In genomic region chr4:183986645-183987528, GRCh38 we compare ENCODE assay signal across 11 cellular contexts.
DNase-seq lines count a peak whose midpoint lies in the region; ATAC-seq and TF ChIP-seq lines count a peak whose summit lies in the region.
"Had no signal": no experiment of that assay in that cellular context is flagged by ENCODE, and none has a peak within 500 bp of the region (broad histone marks: within the 10 kb centered on the region; RNA-seq: fewer than 3 reads in every experiment).

No MANE protein-coding gene starts in this region.

- no peak overlapping the region for H3K4me2 ChIP-seq in neural cell (ENCODE audit: low read length)

- H2AFZ ChIP-seq in neural cell (ENCODE audit: low read depth, low read length): no peak overlapping the region

- H3K79me2 ChIP-seq in neural cell (replicated peaks; ENCODE audit: insufficient read depth, low read length): peaks cover 26% of the 10 kb centered on the region

- no peaks in the 10 kb centered on the region for H3K4me1 Mint-ChIP-seq in activated T-cell treated with anti-CD3 and anti-CD28 coated beads, Interleukin-2, amount 50 U/mL, for 4 hours (ENCODE audit: low read depth)
- H3K4me1 Mint-ChIP-seq: activated CD4-positive, alpha-beta T cell treated with anti-CD3 and anti-CD28 coated beads for 36 hours; B cell had no signal

- H3K4me3 Mint-ChIP-seq in activated T-cell treated with anti-CD3 and anti-CD28 coated beads, Interleukin-2, amount 50 U/mL, for 4 hours: no peak overlapping the region
- H3K4me3 Mint-ChIP-seq: activated CD4-positive, alpha-beta T cell treated with anti-CD3 and anti-CD28 coated beads for 36 hours; B cell had no signal

- H4K20me1 ChIP-seq in neural cell (ENCODE audit: insufficient read depth): no peaks in the 10 kb centered on the region

- H3K4me3 ChIP-seq in AG04449 (ENCODE audit: low read depth, low read length) (peak overlapping the region; percentile 54), esophagus squamous epithelium (peak overlapping the region; percentile 19 to 57 (median 43)), neural cell (ENCODE audit: low read length) (peak overlapping the region; percentile 57)

- H3K9ac ChIP-seq in neural cell (ENCODE audit: low read length): peak overlapping the region; percentile 68

- H3K27me3 Mint-ChIP-seq in activated T-cell treated with anti-CD3 and anti-CD28 coated beads, Interleukin-2, amount 50 U/mL, for 4 hours (ENCODE audit: low read depth): peaks cover 7% of the 10 kb centered on the region
- H3K27me3 Mint-ChIP-seq: activated CD4-positive, alpha-beta T cell treated with anti-CD3 and anti-CD28 coated beads for 36 hours had no signal

- no peak for TF ChIP-seq POLR2A in esophagus squamous epithelium (IDR thresholded peaks at IDR 0.05)

- H3F3A ChIP-seq in neural cell (ENCODE audit: insufficient read depth, low read length, poor library complexity, severe bottlenecking): no peaks in the 10 kb centered on the region

- WGBS in esophagus squamous epithelium, 2 donors: 55% methylated on average over 26 to 29 of the region's 33 CpGs

- intact Hi-C loops in esophagus squamous epithelium (cut with DNase I): no loop called here

- H3K27ac ChIP-seq in RWPE1: peak overlapping the region; percentile 93
- H3K27ac ChIP-seq in esophagus squamous epithelium: peak overlapping the region; percentile 67 to 88 (median 84)
- peak overlapping the region; percentile 78 for H3K27ac ChIP-seq in neural cell (ENCODE audit: low read length)

- no peak for TF ChIP-seq RAD21 in neural cell (conservative IDR thresholded peaks at IDR 0.05)

- H3K4me1 ChIP-seq in esophagus squamous epithelium: peaks cover 13 to 47% (median 16%) of the 10 kb centered on the region in 3 donors

- TF ChIP-seq CTCF in AG04449 (IDR thresholded peaks at IDR 0.05; ENCODE audit: insufficient read depth, low read length, missing control alignments): no peak
- no peak for TF ChIP-seq CTCF in RWPE1 (conservative IDR thresholded peaks at IDR 0.05; ENCODE audit: low read depth)
- TF ChIP-seq CTCF in esophagus squamous epithelium (IDR thresholded peaks at IDR 0.05): no peak
- TF ChIP-seq CTCF in neural cell (IDR thresholded peaks at IDR 0.05; ENCODE audit: poor library complexity, severe bottlenecking): no peak

- H3K9me3 Mint-ChIP-seq in activated T-cell treated with anti-CD3 and anti-CD28 coated beads, Interleukin-2, amount 50 U/mL, for 4 hours: no peaks in the 10 kb centered on the region
- H3K9me3 Mint-ChIP-seq: activated naive CD4-positive, alpha-beta T cell treated with anti-CD3 and anti-CD28 coated beads, Interleukin-2, amount 50 U/mL, for 72 hours had no signal

- no peaks in the 10 kb centered on the region for H3K9me2 ChIP-seq in neural cell (ENCODE audit: insufficient read depth, low read length)

- no peak for TF ChIP-seq EP300 in neural cell (conservative IDR thresholded peaks at IDR 0.05; ENCODE audit: poor library complexity, severe bottlenecking)

- ATAC-seq in activated T-cell treated with anti-CD3 and anti-CD28 coated beads, Interleukin-2, amount 50 U/mL, for 4 hours: no peak
- ATAC-seq: activated CD4-positive, alpha-beta T cell treated with anti-CD3 and anti-CD28 coated beads for 36 hours had no signal

- DNase-seq in AG04449 (ENCODE audit: low read depth, low spot score): no peak
- peak; percentile 6 for DNase-seq in RWPE1 (ENCODE audit: low spot score)
- no peak for DNase-seq in esophagus squamous epithelium (lab: John Stamatoyannopoulos, UW)
- DNase-seq in activated T-cell treated with anti-CD3 and anti-CD28 coated beads, Interleukin-2, amount 50 U/mL, for 4 hours: no peak
- DNase-seq in activated CD8-positive, alpha-beta memory T cell treated with anti-CD3 and anti-CD28 coated beads for 24 hours: no peak
- DNase-seq in activated CD4-positive, alpha-beta T cell treated with anti-CD3 and anti-CD28 coated beads, Interleukin-2, amount 50 U/mL, for 1 hour: no peak
- DNase-seq in NCI-H2081 (lab: John Stamatoyannopoulos, UW): no peak
- DNase-seq: activated CD4-positive, alpha-beta T cell treated with anti-CD3 and anti-CD28 coated beads for 36 hours had no signal

- no peaks in the 10 kb centered on the region for H3K36me3 ChIP-seq in esophagus squamous epithelium
- no peaks in the 10 kb centered on the region for H3K36me3 ChIP-seq in neural cell (ENCODE audit: insufficient read depth, low read length)

- CTCF ChIA-PET in AG04449 (lab: Yijun Ruan, JAX): no interaction called here
- CTCF ChIA-PET in RWPE1 (lab: Yijun Ruan, JAX): no interaction called here

- H3K36me3 Mint-ChIP-seq in activated T-cell treated with anti-CD3 and anti-CD28 coated beads, Interleukin-2, amount 50 U/mL, for 4 hours (ENCODE audit: insufficient read depth): no peaks in the 10 kb centered on the region
- H3K36me3 Mint-ChIP-seq: activated naive CD4-positive, alpha-beta T cell treated with anti-CD3 and anti-CD28 coated beads, Interleukin-2, amount 50 U/mL, for 72 hours had no signal

- H3K27me3 ChIP-seq in esophagus squamous epithelium: no peaks in the 10 kb centered on the region
- no peaks in the 10 kb centered on the region for H3K27me3 ChIP-seq in neural cell (ENCODE audit: insufficient read depth, low read depth, low read length)

- H3K9me3 ChIP-seq in esophagus squamous epithelium (no peaks in the 10 kb centered on the region), neural cell (ENCODE audit: low read length) (no peaks in the 10 kb centered on the region)

- POLR2A ChIA-PET in AG04449 (lab: Yijun Ruan, JAX): no interaction called here
- POLR2A ChIA-PET in RWPE1 (lab: Yijun Ruan, JAX; ENCODE audit: low non-redundant PET): no interaction called here

TF ChIP-seq in neural cell, 6 proteins besides CTCF, POLR2A, EP300 and RAD21:
- TF ChIP-seq REST (IDR thresholded peaks at IDR 0.05; ENCODE audit: borderline replicate concordance) (no peak), MXI1 (conservative IDR thresholded peaks at IDR 0.05; ENCODE audit: poor library complexity, severe bottlenecking) (no peak), POLR2AphosphoS5 (IDR thresholded peaks at IDR 0.05) (no peak), EZH2 (IDR thresholded peaks at IDR 0.05; ENCODE audit: borderline replicate concordance, insufficient read depth, low read length, poor library complexity, severe bottlenecking) (no peak), SMC3 (conservative IDR thresholded peaks at IDR 0.05; ENCODE audit: poor library complexity) (no peak), TAF1 (IDR thresholded peaks at IDR 0.05; ENCODE audit: low read depth) (no peak)
TF ChIP-seq in neural cell: peak in this region for 0.
